In genomic region chr11:126317681-126318641, GRCh38 we compare ENCODE assay signal across 8 cellular contexts. TPM values are rescaled to one million over a fixed set of nuclear protein-coding genes. Genes with fewer than 3 reads are reported as not detected.
DNase-seq lines count a peak whose midpoint lies in the region; ATAC-seq and TF ChIP-seq lines count a peak whose summit lies in the region.

No MANE protein-coding gene starts in this region.

- POLR2A ChIA-PET in CD8-positive, alpha-beta T cell (lab: Charles Lee) = interaction anchor here (0.7 to 3.0 kb wide), 6 partner anchors 8 to 49 kb away, joined by 3 to 11 read pairs (median 4); partner anchors contain the start of genes DCPS, FOXRED1, SRPRA and TIRAP

- 26% methylated on average over 17 of the region's 17 CpGs for WGBS in right cardiac atrium
- 11% methylated on average over 17 of the region's 17 CpGs for WGBS in smooth muscle cell (ENCODE audit: low lambda C conversion rate)

- peaks cover 44% of the 10 kb centered on the region for H3K36me3 Mint-ChIP-seq in CD8-positive, alpha-beta T cell
- H3K36me3 Mint-ChIP-seq in activated naive CD8-positive, alpha-beta T cell = peaks cover 24% of the 10 kb centered on the region

- peak; percentile 53 for ATAC-seq in CD8-positive, alpha-beta T cell
- ATAC-seq in GM19455 (IDR thresholded peaks at IDR 0.05; ENCODE audit: unreplicated experiment) = peak; percentile 20
- ATAC-seq in right cardiac atrium = peak; percentile 94 to 97
- ATAC-seq in GM18519 (IDR thresholded peaks at IDR 0.05; ENCODE audit: low FRiP score, unreplicated experiment) = no peak

- H3K9me3 Mint-ChIP-seq in CD8-positive, alpha-beta T cell = peaks cover 5% of the 10 kb centered on the region
- no peaks in the 10 kb centered on the region for H3K9me3 Mint-ChIP-seq in activated naive CD8-positive, alpha-beta T cell (ENCODE audit: low read depth)

- peak overlapping the region; percentile 14 for H3K4me3 ChIP-seq in CD8-positive, alpha-beta T cell (ENCODE audit: low read depth, low read length)
- peak overlapping the region; percentile 38 for H3K4me3 ChIP-seq in Jurkat, Clone E6-1 (ENCODE audit: low read length)
- H3K4me3 ChIP-seq in right cardiac atrium (ENCODE audit: low read length) (no peak overlapping the region), smooth muscle cell (peak overlapping the region; percentile 5)

- no peak overlapping the region for H2AFZ ChIP-seq in smooth muscle cell (ENCODE audit: low read depth)

- H4K20me1 ChIP-seq in smooth muscle cell (ENCODE audit: low read depth) = no peaks in the 10 kb centered on the region

- CTCF ChIA-PET in CD8-positive, alpha-beta T cell (lab: Charles Lee) = interaction anchor here (1.1 to 2.5 kb wide), 6 partner anchors 8 to 163 kb away, joined by 3 to 14 read pairs (median 5); partner anchors contain the start of gene ST3GAL4

- H3K27me3 ChIP-seq in CD8-positive, alpha-beta T cell (ENCODE audit: insufficient read depth, low read length) = no peaks in the 10 kb centered on the region
- H3K27me3 ChIP-seq in right cardiac atrium (ENCODE audit: control insufficient read depth, insufficient read depth) = no peaks in the 10 kb centered on the region
- H3K27me3 ChIP-seq in smooth muscle cell (ENCODE audit: low read depth) = no peaks in the 10 kb centered on the region

- H3K27ac Mint-ChIP-seq in CD8-positive, alpha-beta T cell = peak overlapping the region; percentile 76
- H3K27ac Mint-ChIP-seq in activated naive CD8-positive, alpha-beta T cell = peak overlapping the region; percentile 76

- H3K79me2 ChIP-seq in smooth muscle cell (ENCODE audit: low read depth) = peaks cover 5% of the 10 kb centered on the region

- H3K4me2 ChIP-seq in smooth muscle cell = peak overlapping the region; percentile 75

- no peaks in the 10 kb centered on the region for H3K36me3 ChIP-seq in CD8-positive, alpha-beta T cell (ENCODE audit: insufficient read depth, low read length)
- no peaks in the 10 kb centered on the region for H3K36me3 ChIP-seq in smooth muscle cell (ENCODE audit: low read depth)

- H3K9me3 ChIP-seq in CD8-positive, alpha-beta T cell (ENCODE audit: low read length) = no peaks in the 10 kb centered on the region
- H3K9me3 ChIP-seq in right cardiac atrium (ENCODE audit: control insufficient read depth, low read length) (no peaks in the 10 kb centered on the region), smooth muscle cell (replicated peaks; ENCODE audit: low read depth) (no peaks in the 10 kb centered on the region)

- intact Hi-C loops in CD8-positive, alpha-beta T cell (cut with DNase I, micrococcal nuclease) = loop anchor here in 1 of 2 experiments (10.0 kb wide), 1 partner anchor 97 kb away; no protein-coding TSS in a partner anchor
- intact Hi-C loops in right cardiac atrium (cut with DNase I) = loop anchor here (5.0 to 10.0 kb wide), 5 partner anchors 34 to 107 kb away; partner anchors contain the start of gene ST3GAL4 (in 1 of the 4)

- TF ChIP-seq CTCF in CD8-positive, alpha-beta T cell (IDR thresholded peaks at IDR 0.05) = no peak
- TF ChIP-seq CTCF in smooth muscle cell (IDR thresholded peaks at IDR 0.05; ENCODE audit: borderline replicate concordance, insufficient read depth, poor library complexity, severe bottlenecking) = no peak

- peaks cover 33% of the 10 kb centered on the region for H3F3A ChIP-seq in smooth muscle cell (ENCODE audit: low read depth)

- H3K27ac ChIP-seq in CD8-positive, alpha-beta T cell (ENCODE audit: low read depth, low read length) = peak overlapping the region; percentile 8
- H3K27ac ChIP-seq in right cardiac atrium (ENCODE audit: low read length) (peak overlapping the region; percentile 95), smooth muscle cell (ENCODE audit: low read depth) (peak overlapping the region; percentile 97)

- peak overlapping the region; percentile 49 for H3K4me3 Mint-ChIP-seq in CD8-positive, alpha-beta T cell
- H3K4me3 Mint-ChIP-seq in activated naive CD8-positive, alpha-beta T cell = peak overlapping the region; percentile 64

- peak overlapping the region; percentile 73 for H3K9ac ChIP-seq in smooth muscle cell (ENCODE audit: low read depth)

- no peaks in the 10 kb centered on the region for H3K27me3 Mint-ChIP-seq in CD8-positive, alpha-beta T cell (ENCODE audit: low read depth)
- no peaks in the 10 kb centered on the region for H3K27me3 Mint-ChIP-seq in activated naive CD8-positive, alpha-beta T cell

- peaks cover 33% of the 10 kb centered on the region for H3K4me1 Mint-ChIP-seq in CD8-positive, alpha-beta T cell (ENCODE audit: low read depth)
- H3K4me1 Mint-ChIP-seq in activated naive CD8-positive, alpha-beta T cell (ENCODE audit: low read depth) = peaks cover 38% of the 10 kb centered on the region

- peaks cover 30% of the 10 kb centered on the region for H3K4me1 ChIP-seq in CD8-positive, alpha-beta T cell (ENCODE audit: insufficient read depth, low read length)
- H3K4me1 ChIP-seq in right cardiac atrium (ENCODE audit: control insufficient read depth, insufficient read depth, low read length) (peaks cover 13% of the 10 kb centered on the region), smooth muscle cell (ENCODE audit: low read depth) (no peaks in the 10 kb centered on the region)

- peak in 4 of 7 experiments; percentile 28 to 58 (median 43) for DNase-seq in CD8-positive, alpha-beta T cell
- peak; percentile 79 for DNase-seq in Jurkat, Clone E6-1 (ENCODE audit: low read depth, low spot score)
- peak; percentile 88 to 94 (median 91) for DNase-seq in right cardiac atrium
- DNase-seq in smooth muscle cell (lab: John Stamatoyannopoulos, UW; ENCODE audit: unreplicated experiment) = no peak
- no peak for DNase-seq in iPS-NIHi11 (ENCODE audit: low spot score)

RNA-seq across cellular contexts. Expression of gene DCPS, which starts 14.1 kb away (rescaled TPM):
- total RNA-seq in CD8-positive, alpha-beta T cell = 1 to 10 TPM; 7.3 to 7.5 TPM
- 54.6 TPM for polyA plus RNA-seq in Jurkat, Clone E6-1 (2012; ENCODE audit: insufficient read depth, insufficient read length)
- total RNA-seq in right cardiac atrium = 10 to 100 TPM in 3 of 4 donors, 1 to 10 TPM in 1; 9.9 to 14.9 (median 10.4) TPM
- polyA plus RNA-seq in right cardiac atrium = 10.6 TPM
- 8.9 and 19.0 TPM in 2 replicates for total RNA-seq in smooth muscle cell
- polyA plus RNA-seq in smooth muscle cell = 25.4 and 34.1 TPM in 2 replicates

RNA-seq across cellular contexts. Expression of gene TIRAP, which starts 35.1 kb away (rescaled TPM):
- total RNA-seq in CD8-positive, alpha-beta T cell = 1 to 10 TPM; 6.7 to 7.9 TPM
- 4.9 TPM for polyA plus RNA-seq in Jurkat, Clone E6-1 (2012; ENCODE audit: insufficient read depth, insufficient read length)
- total RNA-seq in right cardiac atrium (1 to 10 TPM; 9.3 to 9.7 (median 9.5) TPM), smooth muscle cell (3.5 and 3.7 TPM in 2 replicates)
- polyA plus RNA-seq in right cardiac atrium (5.8 TPM), smooth muscle cell (2.9 and 5.1 TPM in 2 replicates)

RNA-seq across cellular contexts. Expression of gene ST3GAL4, which starts 37.5 kb away (rescaled TPM):
- total RNA-seq in CD8-positive, alpha-beta T cell = 1 to 10 TPM; 2.8 to 3.7 TPM
- 22.6 TPM for polyA plus RNA-seq in Jurkat, Clone E6-1 (2012; ENCODE audit: insufficient read depth, insufficient read length)
- total RNA-seq in right cardiac atrium (10 to 100 TPM; 57.3 to 96.9 (median 65.4) TPM), smooth muscle cell (36.5 and 60.3 TPM in 2 replicates)
- polyA plus RNA-seq in right cardiac atrium (57.5 TPM), smooth muscle cell (58.5 and 60.9 TPM in 2 replicates)

RNA-seq across cellular contexts. Expression of gene FOXRED1, which starts 49.0 kb away (rescaled TPM):
- total RNA-seq in CD8-positive, alpha-beta T cell = 10 to 100 TPM; 27.4 to 30.5 TPM
- 67.7 TPM for polyA plus RNA-seq in Jurkat, Clone E6-1 (2012; ENCODE audit: insufficient read depth, insufficient read length)
- total RNA-seq in right cardiac atrium (10 to 100 TPM; 23.3 to 30.0 (median 25.3) TPM), smooth muscle cell (8.1 and 18.6 TPM in 2 replicates)
- polyA plus RNA-seq in right cardiac atrium (34.9 TPM), smooth muscle cell (22.1 and 27.9 TPM in 2 replicates)

RNA-seq across cellular contexts. Expression of gene SRPRA, which starts 49.3 kb away (rescaled TPM):
- 100 to 1,000 TPM; 234 to 242 TPM for total RNA-seq in CD8-positive, alpha-beta T cell
- 71.6 TPM for polyA plus RNA-seq in Jurkat, Clone E6-1 (2012; ENCODE audit: insufficient read depth, insufficient read length)
- total RNA-seq in right cardiac atrium (10 to 100 TPM; 65.1 to 85.4 (median 72.0) TPM), smooth muscle cell (104 and 115 TPM in 2 replicates)
- polyA plus RNA-seq in right cardiac atrium (49.6 TPM), smooth muscle cell (106 and 108 TPM in 2 replicates)

Comparison
In these comparisons a context has a peak if more than half of its experiments do, and no peak if none do; other contexts are left out.
1. DNase-seq: peak in CD8-positive, alpha-beta T cell (4 of 7), Jurkat, Clone E6-1 (single experiment) and right cardiac atrium (3 of 3); none in smooth muscle cell (single experiment) and iPS-NIHi11 (single experiment).
2. H3K27ac ChIP-seq: peak in every context shown above with its lines; median percentile 97 in smooth muscle cell; 95 in right cardiac atrium; 8 in CD8-positive, alpha-beta T cell.